1 cellular context compared by ENCODE assay signal in the genomic region with DNA sequence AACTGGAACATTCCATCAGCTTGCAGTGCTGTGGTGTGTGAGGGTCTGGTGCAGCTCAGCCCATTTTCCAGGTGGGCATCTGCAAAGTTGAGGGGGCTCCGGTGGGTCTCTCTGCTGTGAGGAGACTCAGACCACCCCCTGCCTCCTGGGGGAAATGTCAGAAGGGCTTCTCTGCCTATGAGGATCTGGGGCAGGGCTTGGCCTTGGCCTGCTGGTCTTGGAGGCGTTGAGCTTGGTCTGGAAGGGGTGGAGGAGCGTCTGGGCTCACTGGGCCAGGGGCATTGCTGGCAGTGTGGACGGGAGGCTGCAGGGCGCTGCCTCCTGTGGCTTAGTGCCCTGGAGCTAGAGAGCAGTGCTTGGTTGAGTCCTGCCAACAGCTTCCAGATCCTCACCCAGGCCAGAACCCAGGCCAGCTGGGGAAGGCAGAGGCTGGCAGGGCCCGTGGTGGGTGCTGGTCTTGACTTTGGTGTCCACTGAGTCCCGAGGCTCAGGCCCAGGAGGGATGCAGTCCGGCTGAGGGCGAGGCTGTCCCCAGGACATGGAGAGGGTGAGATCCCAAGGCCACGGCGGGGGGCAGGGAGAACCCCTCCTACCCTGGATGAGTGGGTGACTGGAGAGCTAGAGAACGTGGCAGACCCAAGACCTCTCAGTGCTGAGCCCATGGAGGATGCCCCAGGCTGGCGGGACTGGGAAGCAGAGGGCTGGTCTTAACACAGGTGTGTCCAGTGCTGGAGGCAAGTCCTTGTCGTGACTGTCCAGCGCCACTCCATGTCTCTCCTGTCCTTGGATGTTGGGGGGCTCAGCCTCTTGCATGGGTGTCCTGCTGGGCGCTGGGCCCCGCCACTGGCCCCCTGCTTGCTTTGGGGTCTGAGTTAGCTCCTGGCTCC.
A peak's percentile ranks its signal among the peaks of the same experiment; 100 is the strongest.
TF ChIP-seq lines count a peak whose summit lies in the region.

No MANE protein-coding gene starts in this region.

TF ChIP-seq in HepG2, 621 proteins besides CTCF, POLR2A, EP300 and RAD21:
- TF ChIP-seq ZNF446 (CRISPR knock-in tag; IDR thresholded peaks at IDR 0.05) (no peak), AGO2 (optimal IDR thresholded peaks at IDR 0.05; ENCODE audit: low read depth, low read length) (peak; percentile 36), ZNF644 (CRISPR knock-in tag; IDR thresholded peaks at IDR 0.05; ENCODE audit: low read depth) (no peak), TCF7L2 (IDR thresholded peaks at IDR 0.05; ENCODE audit: low read depth, low read length) (no peak), PITX1 (CRISPR knock-in tag; IDR thresholded peaks at IDR 0.05) (no peak)
TF ChIP-seq in HepG2: peak in this region for 1.
